38 cellular contexts compared by ENCODE assay signal in genomic region chr9:16898464-16898863, GRCh38.
"Had no signal": no experiment of that assay in that cellular context is flagged by ENCODE, and none has a peak within 500 bp of the region (broad histone marks: within the 10 kb centered on the region; RNA-seq: fewer than 3 reads in every experiment).

No MANE protein-coding gene starts in this region.

- H3K27me3 ChIP-seq: brain microvascular endothelial cell, colonic mucosa, Peyer's patch, SJSA1 had no signal

- H3K4me1 ChIP-seq: colonic mucosa, Peyer's patch, SJSA1 had no signal

- H3K27ac ChIP-seq: brain microvascular endothelial cell, colonic mucosa, Peyer's patch, SJSA1 had no signal

- DNase-seq: activated B cell treated with CpG ODN at 0.5 μM for 24 hours; activated CD4-positive, alpha-beta memory T cell treated with anti-CD3 and anti-CD28 coated beads, Interleukin-2, amount 10 ng/mL, durations not matched to agents 7 days and 5 days; activated CD4-positive, alpha-beta T cell treated with anti-CD3 and anti-CD28 coated beads for 4 hours; activated CD4-positive, alpha-beta T cell treated with anti-CD3 and anti-CD28 coated beads, Interleukin-2, amount 50 U/mL, for 1 hour; activated CD4-positive, CD25-positive, alpha-beta regulatory T cell treated with anti-CD3 and anti-CD28 coated beads, Interleukin-2, amount 50 U/mL, for 72 hours; activated CD8-positive, alpha-beta memory T cell treated with anti-CD3 and anti-CD28 coated beads for 24 hours; activated CD8-positive, alpha-beta memory T cell treated with anti-CD3 and anti-CD28 coated beads, Interleukin-2, amount 10 ng/mL, durations not matched to agents 7 days and 5 days; activated CD8-positive, alpha-beta memory T cell treated with anti-CD3 and anti-CD28 coated beads, Interleukin-2, amount 50 U/mL, for 48 hours; activated effector memory CD4-positive, alpha-beta T cell treated with Interleukin-2 at 50 U/mL for 16 hours; activated naive CD4-positive, alpha-beta T cell treated with anti-CD3 and anti-CD28 coated beads, Interleukin-2, amount 10 ng/mL, durations not matched to agents 7 days and 5 days; activated T-cell treated with anti-CD3 and anti-CD28 coated beads, Interleukin-2, amount 50 U/mL, for 48 hours; amniotic stem cell; aorta; brain microvascular endothelial cell; colonic mucosa; Kasumi-1; KG1; MM.1S; NCI-H1092 treated with DMSO at 0.1 percent for 48 hours; NCI-H1417; NCI-H146; NCI-H187; NCI-H2029 treated with DMSO at 0.1 percent for 48 hours; NCI-H226; NCI-H446 treated with DMSO at 0.1 percent for 48 hours; NCI-H524; NCI-H69; NCI-H82; NK-92 treated with Interleukin-12 subunit alpha and Interleukin-12 subunit beta, amount 100 ng/mL, for 24 hours; PC-3; Peyer's patch; RPMI8226; SHP77 treated with DMSO at 0.1 percent for 48 hours; SW 1271; T-helper 1 cell; T-helper 2 cell; T-helper 9 cell had no signal

- H3K4me3 ChIP-seq: colonic mucosa, Peyer's patch, SJSA1 had no signal

- ATAC-seq: activated CD8-positive, alpha-beta memory T cell treated with anti-CD3 and anti-CD28 coated beads, Interleukin-2, amount 10 ng/mL, durations not matched to agents 7 days and 5 days; PC-3 had no signal

- H3K9me3 ChIP-seq: colonic mucosa, Peyer's patch, SJSA1 had no signal

- H3K36me3 ChIP-seq: brain microvascular endothelial cell, colonic mucosa, Peyer's patch, SJSA1 had no signal
